ENCODE assay signal across 18 cellular contexts in the genomic region with DNA sequence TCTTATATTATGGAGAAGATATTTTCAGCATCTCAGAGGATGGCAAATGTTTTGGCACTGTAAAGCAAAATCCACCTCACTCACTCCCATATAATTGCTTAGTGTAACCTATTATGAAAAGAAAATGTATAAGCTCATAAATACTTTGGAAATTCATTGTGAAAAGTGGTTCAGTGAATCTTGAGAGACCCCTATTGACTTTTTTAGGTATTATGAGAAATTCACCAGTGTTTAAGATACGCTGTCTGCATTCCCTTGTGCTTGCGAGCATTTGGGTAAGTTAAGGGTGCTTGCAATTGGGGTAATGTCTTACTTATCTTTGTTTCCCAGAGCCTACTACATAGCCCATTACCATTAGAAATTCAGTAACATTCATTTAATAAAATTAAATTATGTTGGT.
DNase-seq lines count a peak whose midpoint lies in the region; ATAC-seq and TF ChIP-seq lines count a peak whose summit lies in the region.
"Had no signal": no experiment of that assay in that cellular context is flagged by ENCODE, and none has a peak within 500 bp of the region (broad histone marks: within the 10 kb centered on the region; RNA-seq: fewer than 3 reads in every experiment).

No MANE protein-coding gene starts in this region.

- no peaks in the 10 kb centered on the region for H3K36me3 ChIP-seq in OCI-LY3 (replicated peaks; ENCODE audit: low read depth, low read length)
- H3K36me3 ChIP-seq in endodermal cell (ENCODE audit: control insufficient read depth, insufficient read depth, low read length): no peaks in the 10 kb centered on the region
- no peaks in the 10 kb centered on the region for H3K36me3 ChIP-seq in osteoblast (ENCODE audit: insufficient read depth, low read length)
- H3K36me3 ChIP-seq: HAP-1, ovary, SJCRH30, spleen had no signal

- H3K27ac ChIP-seq in OCI-LY3 (ENCODE audit: low read length) (no peak overlapping the region), endodermal cell (ENCODE audit: low read depth, low read length) (no peak overlapping the region), osteoblast (ENCODE audit: low read depth, low read length) (no peak overlapping the region)
- H3K27ac ChIP-seq: 22Rv1, ovary, SJCRH30, spleen had no signal

- H3K27me3 Mint-ChIP-seq in endodermal cell (ENCODE audit: insufficient read depth): peaks cover 3% of the 10 kb centered on the region
- H3K27me3 Mint-ChIP-seq: activated CD8-positive, alpha-beta T cell treated with anti-CD3 and anti-CD28 coated beads for 36 hours had no signal

- H3K27me3 ChIP-seq in OCI-LY3 (ENCODE audit: low read depth, low read length): no peaks in the 10 kb centered on the region
- H3K27me3 ChIP-seq in endodermal cell (ENCODE audit: control insufficient read depth, insufficient read depth, low read length, poor library complexity, severe bottlenecking): no peaks in the 10 kb centered on the region
- no peaks in the 10 kb centered on the region for H3K27me3 ChIP-seq in osteoblast (ENCODE audit: insufficient read depth, low read length)
- H3K27me3 ChIP-seq: ovary, SJCRH30, spleen had no signal

- 96% methylated on average over 2 of the region's 2 CpGs; no CpG with 5 or more reads in 1 of the 2 experiments for WGBS in endodermal cell (ENCODE audit: insufficient coverage in 1 of 2, insufficient read length in 1 of 2), 2 experiments

- H4K20me1 ChIP-seq in OCI-LY3 (ENCODE audit: insufficient read depth, low read length) (no peaks in the 10 kb centered on the region), osteoblast (ENCODE audit: insufficient read depth, low read length) (no peaks in the 10 kb centered on the region)

- H3K79me2 ChIP-seq in OCI-LY3 (ENCODE audit: low read length): no peaks in the 10 kb centered on the region
- H3K79me2 ChIP-seq in osteoblast (ENCODE audit: insufficient read depth, low read length): no peaks in the 10 kb centered on the region

- H3K4me3 ChIP-seq in OCI-LY3 (ENCODE audit: low read length) (peak overlapping the region; percentile 21), endodermal cell (ENCODE audit: low read length) (no peak overlapping the region), osteoblast (ENCODE audit: insufficient read depth, low read length) (no peak overlapping the region)
- H3K4me3 ChIP-seq: HAP-1, ovary, SJCRH30, spleen had no signal

- H3K27ac Mint-ChIP-seq in endodermal cell: no peak overlapping the region
- H3K27ac Mint-ChIP-seq: activated CD8-positive, alpha-beta T cell treated with anti-CD3 and anti-CD28 coated beads for 36 hours had no signal

- H2AFZ ChIP-seq in OCI-LY3 (ENCODE audit: low read depth, low read length) (peak overlapping the region; percentile 63; the same call in 1 of the 2 replicates), osteoblast (ENCODE audit: low read length) (no peak overlapping the region)

- no peak for ATAC-seq in HG03520 (IDR thresholded peaks at IDR 0.05; ENCODE audit: unreplicated experiment)
- ATAC-seq in omental fat pad (ENCODE audit: low FRiP score): no peak
- ATAC-seq: activated CD8-positive, alpha-beta T cell treated with anti-CD3 and anti-CD28 coated beads for 36 hours had no signal

- H3K4me3 Mint-ChIP-seq in endodermal cell: no peak overlapping the region
- H3K4me3 Mint-ChIP-seq: activated CD8-positive, alpha-beta T cell treated with anti-CD3 and anti-CD28 coated beads for 36 hours had no signal

- peak; percentile 4 for DNase-seq in DMS53 (lab: John Stamatoyannopoulos, UW)
- no peak for DNase-seq in DMS53 treated with DMSO at 0.1 percent for 48 hours (lab: John Stamatoyannopoulos, UW; ENCODE audit: unreplicated experiment)
- no peak for DNase-seq in endodermal cell
- DNase-seq in osteoblast (ENCODE audit: insufficient read length, low spot score, missing footprints): no peak
- no peak for DNase-seq in activated CD8-positive, alpha-beta memory T cell treated with anti-CD3 and anti-CD28 coated beads for 24 hours
- DNase-seq in omental fat pad (ENCODE audit: low spot score): no peak
- DNase-seq: activated CD8-positive, alpha-beta T cell treated with anti-CD3 and anti-CD28 coated beads for 36 hours; activated effector memory CD4-positive, alpha-beta T cell treated with anti-CD3 and anti-CD28 coated beads, Interleukin-2, amount 50 U/mL, for 16 hours; central memory CD4-positive, alpha-beta T cell; mammary epithelial cell; NCI-H2081 treated with DMSO at 0.1 percent for 48 hours; ovary; SJCRH30; spleen had no signal

- no peaks in the 10 kb centered on the region for H3K4me1 Mint-ChIP-seq in endodermal cell

- H3K9ac ChIP-seq in OCI-LY3 (ENCODE audit: low read length) (no peak overlapping the region), endodermal cell (ENCODE audit: extremely low read depth, low read length, poor library complexity, severe bottlenecking) (no peak overlapping the region)

- H3K9me3 Mint-ChIP-seq in endodermal cell: no peaks in the 10 kb centered on the region
- H3K9me3 Mint-ChIP-seq: activated CD8-positive, alpha-beta T cell treated with anti-CD3 and anti-CD28 coated beads for 36 hours had no signal

- H3K4me1 ChIP-seq in OCI-LY3 (ENCODE audit: low read length): peaks cover 4% of the 10 kb centered on the region
- no peaks in the 10 kb centered on the region for H3K4me1 ChIP-seq in endodermal cell (ENCODE audit: control insufficient read depth, insufficient read depth, low read length)
- H3K4me1 ChIP-seq in osteoblast (ENCODE audit: insufficient read depth, low read length): peaks cover 3% of the 10 kb centered on the region
- H3K4me1 ChIP-seq: HAP-1, SJCRH30, spleen had no signal

- TF ChIP-seq CTCF in OCI-LY3 (IDR thresholded peaks at IDR 0.05; ENCODE audit: low read depth, low read length) (peak; percentile 58), endodermal cell (conservative IDR thresholded peaks at IDR 0.05) (peak; percentile 51), osteoblast (IDR thresholded peaks at IDR 0.05; ENCODE audit: extremely low read depth, low read depth, low read length) (peak; percentile 42), omental fat pad (IDR thresholded peaks at IDR 0.05) (no peak)

- no peaks in the 10 kb centered on the region for H3K36me3 Mint-ChIP-seq in endodermal cell (ENCODE audit: low read depth)

- no peaks in the 10 kb centered on the region for H3K9me3 ChIP-seq in OCI-LY3 (ENCODE audit: insufficient read depth, low read length)
- no peaks in the 10 kb centered on the region for H3K9me3 ChIP-seq in endodermal cell (ENCODE audit: control insufficient read depth, low read length)
- H3K9me3 ChIP-seq in osteoblast (ENCODE audit: low read depth, low read length): no peaks in the 10 kb centered on the region
- H3K9me3 ChIP-seq: HAP-1, ovary, SJCRH30, spleen had no signal

- H3K4me2 ChIP-seq in OCI-LY3 (ENCODE audit: low read length) (peak overlapping the region; percentile 42), osteoblast (ENCODE audit: insufficient read depth, low read length) (no peak overlapping the region)

Comparison
In these comparisons a context has a peak if more than half of its experiments do, and no peak if none do; other contexts are left out.
1. CTCF ChIP-seq: peak in OCI-LY3 (single experiment), endodermal cell (single experiment) and osteoblast (single experiment); none in omental fat pad (0 of 3).